ENCODE assay signal across 8 cellular contexts in genomic region chr1:235015291-235015990, GRCh38.
A peak's percentile ranks its signal among the peaks of the same experiment; 100 is the strongest.
DNase-seq lines count a peak whose midpoint lies in the region; ATAC-seq and TF ChIP-seq lines count a peak whose summit lies in the region.

No MANE protein-coding gene starts in this region.

- ATAC-seq in GM18505 (IDR thresholded peaks at IDR 0.05; ENCODE audit: unreplicated experiment): peak; percentile 25
- peak; percentile 37 for ATAC-seq in GM21825 (IDR thresholded peaks at IDR 0.05; ENCODE audit: unreplicated experiment)
- ATAC-seq in T-helper 17 cell: no peak

- TF ChIP-seq CTCF in nephron (IDR thresholded peaks at IDR 0.05; ENCODE audit: unreplicated experiment in 3 of 3) (no peak), type B pancreatic cell (conservative IDR thresholded peaks at IDR 0.05) (no peak), esophagus muscularis mucosa (IDR thresholded peaks at IDR 0.05) (no peak), H9 (conservative IDR thresholded peaks at IDR 0.05) (no peak)

- H3K4me1 ChIP-seq in esophagus muscularis mucosa (peaks cover 0 to 16% (median 7%) of the 10 kb centered on the region in 4 donors), H9 (ENCODE audit: insufficient read depth, low read length) (no peaks in the 10 kb centered on the region)

- H2BK12ac ChIP-seq in H9 (ENCODE audit: insufficient read length, low read depth, low read length): no peak overlapping the region

- peak overlapping the region; percentile 100 for H3K27ac Mint-ChIP-seq in T-helper 17 cell
- peak overlapping the region; percentile 34 to 70 (median 60) for H3K27ac Mint-ChIP-seq in nephron
- no peak overlapping the region for H3K27ac Mint-ChIP-seq in type B pancreatic cell
- H3K27ac Mint-ChIP-seq in H9: no peak overlapping the region; a peak in 1 of 7 replicates

- H3K4me2 ChIP-seq in H9 (ENCODE audit: insufficient read depth, insufficient read length, low read length): no peak overlapping the region

- no peak overlapping the region for H4K5ac ChIP-seq in H9 (ENCODE audit: insufficient read length, low read depth, low read length)

- DNase-seq in T-helper 17 cell (no peak), H7 (no peak), type B pancreatic cell (ENCODE audit: extremely low spot score, unreplicated experiment) (no peak), esophagus muscularis mucosa (ENCODE audit: extremely low spot score) (no peak), H9 (no peak)

- no peak overlapping the region for H3K56ac ChIP-seq in H9 (ENCODE audit: insufficient read length, low read depth, low read length)

- 90% methylated on average over 6 of the region's 6 CpGs for WGBS in esophagus muscularis mucosa
- no CpG with 5 or more reads among the region's 6 CpGs for WGBS in H9 (ENCODE audit: extremely low coverage, insufficient read length, low lambda C conversion rate)

- no peak overlapping the region for H4K91ac ChIP-seq in H9 (ENCODE audit: insufficient read length, low read depth, low read length)

- no peaks in the 10 kb centered on the region for H3K79me2 ChIP-seq in H9 (ENCODE audit: insufficient read depth, low read length)

- H3K14ac ChIP-seq in H9 (ENCODE audit: insufficient read depth, low read length): no peak overlapping the region

- H3T11ph ChIP-seq in H9 (ENCODE audit: low read length): no peak overlapping the region

- no peak overlapping the region for H3K9ac ChIP-seq in H9 (ENCODE audit: extremely low read depth, insufficient read length, low read length)

- TF ChIP-seq POLR2A in GM18505 (IDR thresholded peaks at IDR 0.05; ENCODE audit: borderline replicate concordance, extremely low read depth, insufficient read depth, insufficient read length) (no peak), esophagus muscularis mucosa (IDR thresholded peaks at IDR 0.05; ENCODE audit: low read depth) (no peak)

- H3K18ac ChIP-seq in H9 (ENCODE audit: insufficient read length, low read depth, low read length): no peak overlapping the region

- no peak overlapping the region for H2AFZ ChIP-seq in H9 (ENCODE audit: low read length)

- no peak overlapping the region for H3K23ac ChIP-seq in H9 (ENCODE audit: insufficient read length, low read depth, low read length)

- H3K4me1 Mint-ChIP-seq in T-helper 17 cell: peaks cover 26% of the 10 kb centered on the region
- H3K4me1 Mint-ChIP-seq in nephron: peaks cover 61% of the 10 kb centered on the region
- peaks cover 31% of the 10 kb centered on the region for H3K4me1 Mint-ChIP-seq in type B pancreatic cell (ENCODE audit: unreplicated experiment)
- peaks cover 26 to 34% of the 10 kb centered on the region in 2 experiments for H3K4me1 Mint-ChIP-seq in H9

- no peaks in the 10 kb centered on the region for H3K36me3 Mint-ChIP-seq in T-helper 17 cell (ENCODE audit: low read depth)
- H3K36me3 Mint-ChIP-seq in nephron (ENCODE audit: low read depth): no peaks in the 10 kb centered on the region
- no peaks in the 10 kb centered on the region for H3K36me3 Mint-ChIP-seq in type B pancreatic cell
- H3K36me3 Mint-ChIP-seq in H9 (ENCODE audit: insufficient read depth in 1 of 3, low read depth in 3 of 3): no peaks in the 10 kb centered on the region

- no peaks in the 10 kb centered on the region for H3K79me1 ChIP-seq in H9 (ENCODE audit: insufficient read depth, low read depth, low read length, poor library complexity, severe bottlenecking)

- H2BK5ac ChIP-seq in H9 (ENCODE audit: insufficient read length, low read length): no peak overlapping the region

- H4K8ac ChIP-seq in H9 (replicated peaks; ENCODE audit: insufficient read length, low read depth, low read length): no peak overlapping the region

- H3K27ac ChIP-seq in esophagus muscularis mucosa (replicated peaks in 1 of 4): no peak overlapping the region
- no peak overlapping the region for H3K27ac ChIP-seq in H9 (ENCODE audit: insufficient read length, low read depth, low read length)

- no peak overlapping the region for H2BK20ac ChIP-seq in H9 (ENCODE audit: low read depth, low read length, poor library complexity, severe bottlenecking)

- no peak overlapping the region for H3K4ac ChIP-seq in H9 (ENCODE audit: low read depth, low read length)

- no peak overlapping the region for H2BK120ac ChIP-seq in H9 (ENCODE audit: low read depth, low read length, poor library complexity, severe bottlenecking)

- H3K4me3 ChIP-seq in H7 (ENCODE audit: insufficient read depth, low read depth, low read length): no peak overlapping the region
- no peak overlapping the region for H3K4me3 ChIP-seq in esophagus muscularis mucosa

- no peaks in the 10 kb centered on the region for H4K20me1 ChIP-seq in H9 (ENCODE audit: control insufficient read depth, insufficient read depth, insufficient read length)

- H2AK5ac ChIP-seq in H9 (ENCODE audit: insufficient read length, low read length): no peak overlapping the region

- no peaks in the 10 kb centered on the region for H3K36me3 ChIP-seq in H7 (replicated peaks; ENCODE audit: control insufficient read depth, insufficient read depth, low read length)
- H3K36me3 ChIP-seq in esophagus muscularis mucosa: no peaks in the 10 kb centered on the region

- H3K4me3 Mint-ChIP-seq in T-helper 17 cell (no peak overlapping the region), nephron (no peak overlapping the region), type B pancreatic cell (no peak overlapping the region), H9 (no peak overlapping the region)

- no peaks in the 10 kb centered on the region; the same call in 1 of the 2 replicates for H3K27me3 ChIP-seq in H7 (ENCODE audit: control insufficient read depth, insufficient read depth, low read length)
- no peaks in the 10 kb centered on the region for H3K27me3 ChIP-seq in esophagus muscularis mucosa
- no peaks in the 10 kb centered on the region; the same call in 1 of the 2 replicates for H3K27me3 ChIP-seq in H9 (ENCODE audit: insufficient read depth, low read length)

- H3K9me3 ChIP-seq in T-helper 17 cell (ENCODE audit: control insufficient read depth, low read length, poor library complexity, severe bottlenecking) (no peaks in the 10 kb centered on the region), esophagus muscularis mucosa (no peaks in the 10 kb centered on the region), H9 (ENCODE audit: control insufficient read depth, low read depth, low read length) (no peaks in the 10 kb centered on the region)

- intact Hi-C loops in esophagus muscularis mucosa (cut with DNase I): no loop called here

- H3K27me3 Mint-ChIP-seq in T-helper 17 cell (no peaks in the 10 kb centered on the region), nephron (ENCODE audit: low read depth) (peaks cover 3% of the 10 kb centered on the region), type B pancreatic cell (no peaks in the 10 kb centered on the region), H9 (ENCODE audit: low read depth) (no peaks in the 10 kb centered on the region)

- H2BK15ac ChIP-seq in H9 (ENCODE audit: low read depth, low read length): no peak overlapping the region

- no peak for TF ChIP-seq EP300 in esophagus muscularis mucosa (IDR thresholded peaks at IDR 0.05)

- no peaks in the 10 kb centered on the region for H3K23me2 ChIP-seq in H9 (ENCODE audit: insufficient read length, low read depth, low read length, poor library complexity, severe bottlenecking)

- H3K9me3 Mint-ChIP-seq in nephron: peaks cover 9% of the 10 kb centered on the region
- peaks cover 11% of the 10 kb centered on the region for H3K9me3 Mint-ChIP-seq in type B pancreatic cell
- H3K9me3 Mint-ChIP-seq in H9: peaks cover 0 to 4% of the 10 kb centered on the region in 2 experiments; a peak in 2 of 5 replicates

Comparison
In these comparisons a context has a peak if more than half of its experiments do, and no peak if none do; other contexts are left out.
1. H3K27ac Mint-ChIP-seq: peak in T-helper 17 cell (single experiment) and nephron (3 of 3); none in type B pancreatic cell (single experiment) and H9 (0 of 3).